21 cellular contexts compared by ENCODE assay signal in the genomic region with DNA sequence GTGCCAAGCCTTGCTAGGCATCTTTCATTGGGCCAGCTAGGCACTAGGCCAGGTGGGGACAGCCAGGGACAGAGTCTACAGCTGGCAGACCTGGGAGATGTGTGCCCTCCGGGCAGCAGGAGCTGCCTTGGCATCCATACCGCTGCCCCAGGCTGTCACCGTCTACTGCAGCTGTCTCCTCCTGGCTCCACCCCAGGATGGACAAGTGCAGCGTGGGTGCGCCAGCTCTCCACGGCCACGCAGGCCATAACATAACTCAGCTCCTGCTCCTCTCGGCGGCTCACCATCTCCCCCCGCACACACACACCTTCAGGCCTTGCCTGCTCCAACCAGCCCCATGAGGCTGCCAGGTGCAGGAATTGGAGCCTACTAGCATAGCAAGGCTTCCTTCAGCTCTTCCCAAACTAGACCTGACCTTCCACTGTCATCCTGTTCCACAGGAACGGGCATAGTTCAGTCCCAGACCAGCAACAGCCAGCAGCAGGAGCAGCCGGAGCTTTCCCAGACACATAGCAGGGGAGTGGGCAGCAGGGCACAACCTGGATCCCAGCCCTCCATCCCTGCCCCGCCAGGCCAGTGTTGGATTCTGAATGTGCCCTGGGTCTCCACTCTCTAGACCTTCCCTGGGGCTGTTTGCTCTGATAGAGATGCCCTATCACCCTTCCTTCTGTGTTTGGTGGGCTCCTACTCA. TPM values are rescaled to one million over a fixed set of nuclear protein-coding genes. Genes with fewer than 3 reads are reported as not detected.
DNase-seq lines count a peak whose midpoint lies in the region; ATAC-seq, FAIRE-seq and TF ChIP-seq lines count a peak whose summit lies in the region.
"Had no signal": no experiment of that assay in that cellular context is flagged by ENCODE, and none has a peak within 500 bp of the region (broad histone marks: within the 10 kb centered on the region; RNA-seq: fewer than 3 reads in every experiment).

No MANE protein-coding gene starts in this region.

- no peaks in the 10 kb centered on the region for H3K79me2 ChIP-seq in H1 (ENCODE audit: control insufficient read depth in 1 of 2, insufficient read depth in 2 of 2, low read length in 2 of 2)

- no peak overlapping the region for H2AFZ ChIP-seq in H1 (ENCODE audit: low read length)
- H2AFZ ChIP-seq: GM23338 had no signal

- H4K91ac ChIP-seq in H1 (replicated peaks; ENCODE audit: insufficient read length, low read length): no peak overlapping the region

- H3K27ac ChIP-seq in CD4-positive, alpha-beta memory T cell (ENCODE audit: low read depth, low read length): no peak overlapping the region
- H3K27ac ChIP-seq in H1 (ENCODE audit: low read depth, low read length): no peak overlapping the region
- H3K27ac ChIP-seq: cardiac muscle cell, VCaP had no signal

- no peaks in the 10 kb centered on the region for H3K27me3 ChIP-seq in CD4-positive, alpha-beta memory T cell (ENCODE audit: insufficient read depth, low read length)
- peaks cover 0 to 32% (median 25%) of the 10 kb centered on the region in 4 experiments; a peak in 5 of 7 replicates for H3K27me3 ChIP-seq in H1 (replicated peaks in 1 of 4; ENCODE audit: control insufficient read depth in 3 of 4, extremely low read depth in 1 of 4, insufficient read depth in 3 of 4, low read length in 3 of 4)

- TF ChIP-seq POLR2A in H1 (IDR thresholded peaks at IDR 0.05; ENCODE audit: control extremely low read depth in 1 of 2, low read depth in 2 of 2, low read length in 2 of 2): no peak

- H3K9me3 Mint-ChIP-seq in CD4-positive, alpha-beta memory T cell: no peaks in the 10 kb centered on the region
- H3K9me3 Mint-ChIP-seq: activated CD4-positive, alpha-beta memory T cell treated with anti-CD3 and anti-CD28 coated beads, Interleukin-2, amount 10 ng/mL, durations not matched to agents 7 days and 5 days; activated T-cell treated with anti-CD3 and anti-CD28 coated beads, Interleukin-2, amount 50 U/mL, for 72 hours; mesothelial cell of epicardium had no signal

- FAIRE-seq in H1 (lab: Jason Lieb, UNC): no peak

- peak overlapping the region in 1 of 7 donors; percentile 81 for H3K27ac Mint-ChIP-seq in CD4-positive, alpha-beta memory T cell
- H3K27ac Mint-ChIP-seq: activated CD4-positive, alpha-beta memory T cell treated with anti-CD3 and anti-CD28 coated beads, Interleukin-2, amount 10 ng/mL, durations not matched to agents 7 days and 5 days; activated T-cell treated with anti-CD3 and anti-CD28 coated beads, Interleukin-2, amount 50 U/mL, for 72 hours; GM23338; mesothelial cell of epicardium had no signal

- TF ChIP-seq RAD21 in H1 (IDR thresholded peaks at IDR 0.05 in 1 of 2, conservative IDR thresholded peaks at IDR 0.05 in 1 of 2; ENCODE audit: low read depth in 2 of 2, low read length in 2 of 2): no peak

- no peak overlapping the region for H2BK5ac ChIP-seq in H1 (ENCODE audit: low read depth, low read length)

- 95% methylated on average over 8 of the region's 13 CpGs; no CpG with 5 or more reads in 1 of the 2 experiments for WGBS in H1 (ENCODE audit: extremely low coverage in 1 of 2, insufficient coverage in 1 of 2, insufficient read length in 1 of 2, insufficient replicate concordance in 2 of 2, low coverage in 1 of 2, low lambda C conversion rate in 2 of 2, missing lambda C conversion rate in 1 of 2), 2 experiments

- no peaks in the 10 kb centered on the region for H4K20me1 ChIP-seq in H1 (replicated peaks in 1 of 2; ENCODE audit: control insufficient read depth in 1 of 2, insufficient read depth in 2 of 2, low read length in 2 of 2)

- no peaks in the 10 kb centered on the region for H3K36me3 Mint-ChIP-seq in CD4-positive, alpha-beta memory T cell
- H3K36me3 Mint-ChIP-seq: mesothelial cell of epicardium had no signal

- H3K4me1 ChIP-seq in CD4-positive, alpha-beta memory T cell (ENCODE audit: insufficient read depth, low read length): peaks cover 6% of the 10 kb centered on the region
- peaks cover 0 to 19% (median 13%) of the 10 kb centered on the region in 4 experiments; a peak in 6 of 7 replicates for H3K4me1 ChIP-seq in H1 (replicated peaks in 1 of 4; ENCODE audit: control insufficient read depth in 3 of 4, insufficient read depth in 4 of 4, low read length in 3 of 4)

- H3K9ac ChIP-seq in H1 (replicated peaks in 1 of 4; ENCODE audit: extremely low read depth in 1 of 4, low read depth in 3 of 4, low read length in 3 of 4): no peak overlapping the region

- H2BK120ac ChIP-seq in H1 (replicated peaks; ENCODE audit: low read depth, low read length): no peak overlapping the region

- no peak overlapping the region for H2BK12ac ChIP-seq in H1 (ENCODE audit: low read depth, low read length)

- no peak overlapping the region for H3K4me3 ChIP-seq in CD4-positive, alpha-beta memory T cell (ENCODE audit: low read length in 2 of 2)
- H3K4me3 ChIP-seq in H1 (ENCODE audit: extremely low read depth in 1 of 4, insufficient read depth in 2 of 4, low read depth in 3 of 4, low read length in 4 of 4): no peak overlapping the region
- H3K4me3 ChIP-seq: cardiac muscle cell, GM23338 had no signal

- no peak overlapping the region for H3K4ac ChIP-seq in H1 (replicated peaks; ENCODE audit: insufficient read length, low read depth, low read length)

- no peak for TF ChIP-seq CTCF in H1 (IDR thresholded peaks at IDR 0.05; ENCODE audit: control extremely low read depth in 1 of 3, insufficient read depth in 1 of 3, low read depth in 1 of 3, low read length in 3 of 3)

- H2BK20ac ChIP-seq in H1 (ENCODE audit: low read length): no peak overlapping the region

- no peak overlapping the region for H3K18ac ChIP-seq in H1 (ENCODE audit: extremely low read depth, low read length)

- no peaks in the 10 kb centered on the region for H3K36me3 ChIP-seq in CD4-positive, alpha-beta memory T cell (ENCODE audit: insufficient read depth, low read length)
- no peaks in the 10 kb centered on the region for H3K36me3 ChIP-seq in H1 (ENCODE audit: control insufficient read depth in 2 of 4, insufficient read depth in 4 of 4, low read length in 3 of 4)
- H3K36me3 ChIP-seq: cardiac muscle cell had no signal

- peaks cover 11% of the 10 kb centered on the region; the same call in 1 of the 2 replicates for H3K23me2 ChIP-seq in H1 (ENCODE audit: low read depth, low read length)

- intact Hi-C loops in CD4-positive, alpha-beta memory T cell (cut with micrococcal nuclease): loop anchor here (10.0 kb wide), 1 partner anchor 94 kb away; no protein-coding TSS in a partner anchor
- intact Hi-C loops in posterior vena cava (cut with DNase I): loop anchor here in 1 of 2 donors (5.0 to 10.0 kb wide), 2 partner anchors 37 to 94 kb away; no protein-coding TSS in a partner anchor

- no peaks in the 10 kb centered on the region for H3K79me1 ChIP-seq in H1 (ENCODE audit: low read depth, low read length)

- peaks cover 3 to 32% (median 13%) of the 10 kb centered on the region in 4 donors for H3K4me1 Mint-ChIP-seq in CD4-positive, alpha-beta memory T cell

- ATAC-seq in HG02852 (IDR thresholded peaks at IDR 0.05; ENCODE audit: unreplicated experiment): no peak
- ATAC-seq: activated T-cell treated with anti-CD3 and anti-CD28 coated beads, Interleukin-2, amount 50 U/mL, for 72 hours; GM23338 had no signal

- CTCF ChIA-PET in CD4-positive, alpha-beta memory T cell (lab: Charles Lee; ENCODE audit: partially characterized antibody): interaction anchor here (1.0 to 3.4 kb wide), 5 partner anchors 19 to 126 kb away, joined by 3 to 36 read pairs (median 5); partner anchors contain the start of genes ANKRD36C and ASTL
- CTCF ChIA-PET in H1 (lab: Charles Lee; ENCODE audit: partially characterized antibody): interaction anchor here (0.7 to 6.6 kb wide), 17 partner anchors 11 to 126 kb away, joined by 3 to 61 read pairs (median 5); partner anchors contain the start of gene ASTL

- no peak overlapping the region for H3K23ac ChIP-seq in H1 (ENCODE audit: insufficient read length)

- H3K14ac ChIP-seq in H1 (ENCODE audit: insufficient read length): no peak overlapping the region

- no peak overlapping the region for H3K56ac ChIP-seq in H1 (replicated peaks; ENCODE audit: insufficient read length, low read depth, low read length)

- peak overlapping the region in 5 of 8 donors; percentile 16 to 45 (median 24) for H3K4me3 Mint-ChIP-seq in CD4-positive, alpha-beta memory T cell
- H3K4me3 Mint-ChIP-seq: activated CD4-positive, alpha-beta memory T cell treated with anti-CD3 and anti-CD28 coated beads, Interleukin-2, amount 10 ng/mL, durations not matched to agents 7 days and 5 days; GM23338 had no signal

- H4K5ac ChIP-seq in H1 (ENCODE audit: insufficient read length, low read depth, low read length): no peak overlapping the region

- no peak overlapping the region for H2AK5ac ChIP-seq in H1 (ENCODE audit: low read depth, low read length)

- no peaks in the 10 kb centered on the region for H3K9me3 ChIP-seq in CD4-positive, alpha-beta memory T cell (ENCODE audit: control insufficient read depth in 1 of 2, low read length in 2 of 2)
- peaks cover 0 to 5% of the 10 kb centered on the region in 2 experiments; a peak in 1 of 4 replicates for H3K9me3 ChIP-seq in H1 (ENCODE audit: insufficient read depth in 2 of 2, low read depth in 1 of 2, low read length in 1 of 2)

- POLR2A ChIA-PET in CD4-positive, alpha-beta memory T cell (lab: Charles Lee; ENCODE audit: partially characterized antibody): no interaction called here
- POLR2A ChIA-PET in H1 (lab: Charles Lee; ENCODE audit: partially characterized antibody): interaction anchor here (0.8 kb wide), 1 partner anchor 32 kb away, joined by 3 read pairs; no protein-coding TSS in a partner anchor

- peaks cover 26 to 29% of the 10 kb centered on the region in 2 donors for H3K27me3 Mint-ChIP-seq in CD4-positive, alpha-beta memory T cell

- H2BK15ac ChIP-seq in H1 (ENCODE audit: low read length): peak overlapping the region; percentile 92; the same call in 1 of the 2 replicates

- peak in 1 of 5 donors; percentile 27 for DNase-seq in CD4-positive, alpha-beta memory T cell
- DNase-seq in NCI-H69 (lab: John Stamatoyannopoulos, UW): peak; percentile 20
- DNase-seq in H1 (ENCODE audit: low read depth in 1 of 2, low spot score in 2 of 2): no peak
- peak; percentile 64 for DNase-seq in posterior vena cava (ENCODE audit: low spot score)
- DNase-seq in T1000 (lab: John Stamatoyannopoulos, UW): no peak
- DNase-seq in NK-92 treated with Interleukin-12 subunit alpha and Interleukin-12 subunit beta, amount 100 ng/mL, for 24 hours (lab: John Stamatoyannopoulos, UW): no peak
- DNase-seq: activated CD4-positive, alpha-beta memory T cell treated with anti-CD3 and anti-CD28 coated beads, Interleukin-2, amount 10 ng/mL, durations not matched to agents 7 days and 5 days; activated T-cell treated with anti-CD3 and anti-CD28 coated beads, Interleukin-2, amount 50 U/mL, for 72 hours; erythroblast; foreskin melanocyte; kidney glomerular epithelial cell; NCI-H1105 treated with DMSO at 0.1 percent for 48 hours; NCI-H524; nucleus accumbens; SHP77 had no signal

- no peak overlapping the region for H3K4me2 ChIP-seq in H1 (ENCODE audit: insufficient read depth in 1 of 2, low read depth in 2 of 2, low read length in 2 of 2)
- H3K4me2 ChIP-seq: GM23338 had no signal

- TF ChIP-seq EP300 in H1 (IDR thresholded peaks at IDR 0.05; ENCODE audit: borderline replicate concordance in 1 of 2, low read depth in 2 of 2, low read length in 2 of 2): no peak

- H4K8ac ChIP-seq in H1 (ENCODE audit: extremely low read depth, insufficient read depth, low read length): no peak overlapping the region

RNA-seq across cellular contexts. Expression of gene ADRA2B, which starts 2.5 kb away (rescaled TPM):
- total RNA-seq in CD4-positive, alpha-beta memory T cell: not detected
- polyA plus RNA-seq in CD4-positive, alpha-beta memory T cell: not detected
- 6.5 and 6.6 TPM in 2 replicates for total RNA-seq in H1 (2021; fragmentation: NEBNext Ultra II Directional; extraction: Animal tissue kit (Norgen Biotek cat#: 25700))
- 5.8 and 8.3 TPM in 2 replicates for polyA plus RNA-seq in H1 (2011; rRNA removed)
- polyA plus RNA-seq in H1 (2011; cell fraction: cytosol; rRNA removed): 6.6 TPM
- polyA plus RNA-seq in H1 (2011; cell fraction: nucleus; rRNA removed): 14.4 TPM
- 3.3 to 6.4 TPM (median 5.3 TPM) in 4 replicates for polyA plus RNA-seq in H1 (2012, experiment 1 of 2)
- polyA plus RNA-seq in H1 (2012, experiment 2 of 2): 4.8 TPM
- 3.7 TPM for polyA plus RNA-seq in H1 (2013, experiment 1 of 2)
- polyA plus RNA-seq in H1 (2013, experiment 2 of 2): 4.0 TPM
- 4.4 and 4.9 TPM in 2 replicates for polyA minus RNA-seq in H1 (2011; rRNA and poly(A)+ RNA removed)
- 6.7 TPM for polyA minus RNA-seq in H1 (2011; cell fraction: cytosol; rRNA and poly(A)+ RNA removed)
- 6.8 TPM for polyA minus RNA-seq in H1 (2011; cell fraction: nucleus; rRNA and poly(A)+ RNA removed)
- total RNA-seq in posterior vena cava: 1 to 10 TPM; 4.1 to 7.1 TPM
- total RNA-seq: temporal lobe had no signal

RNA-seq across cellular contexts. Expression of gene ASTL, which starts 19.5 kb away (rescaled TPM):
- total RNA-seq in CD4-positive, alpha-beta memory T cell: 1 to 10 TPM in 1 of 2 experiments, not detected in 1; 1.3 TPM
- polyA plus RNA-seq in CD4-positive, alpha-beta memory T cell: under 1 TPM in 1 of 2 donors, not detected in 1; 0.48 TPM
- total RNA-seq in H1 (2021; fragmentation: NEBNext Ultra II Directional; extraction: Animal tissue kit (Norgen Biotek cat#: 25700)): 0.60 and 0.75 TPM in 2 replicates
- 1.4 and 2.2 TPM in 2 replicates for polyA plus RNA-seq in H1 (2011; rRNA removed)
- 1.4 TPM for polyA plus RNA-seq in H1 (2011; cell fraction: cytosol; rRNA removed)
- polyA plus RNA-seq in H1 (2011; cell fraction: nucleus; rRNA removed): 2.5 TPM
- 0.28 to 1.2 TPM (median 0.73 TPM) in 4 replicates for polyA plus RNA-seq in H1 (2012, experiment 1 of 2)
- polyA plus RNA-seq in H1 (2012, experiment 2 of 2): 0.54 TPM
- polyA plus RNA-seq in H1 (2013, experiment 1 of 2): 0.67 TPM
- polyA plus RNA-seq in H1 (2013, experiment 2 of 2): 0.46 TPM
- polyA minus RNA-seq in H1 (2011; rRNA and poly(A)+ RNA removed): 1.2 and 1.6 TPM in 2 replicates
- 1.8 TPM for polyA minus RNA-seq in H1 (2011; cell fraction: cytosol; rRNA and poly(A)+ RNA removed)
- polyA minus RNA-seq in H1 (2011; cell fraction: nucleus; rRNA and poly(A)+ RNA removed): 1.8 TPM
- not detected for total RNA-seq in posterior vena cava
- total RNA-seq: cardiac muscle cell, GM23338, temporal lobe had no signal
- polyA plus RNA-seq: cardiac muscle cell had no signal

RNA-seq across cellular contexts. Expression of gene DUSP2, which starts 26.4 kb away (rescaled TPM):
- total RNA-seq in CD4-positive, alpha-beta memory T cell: 10 to 100 TPM; 33.4 to 34.6 TPM
- polyA plus RNA-seq in CD4-positive, alpha-beta memory T cell: 100 to 1,000 TPM in 1 of 2 donors, 10 to 100 TPM in 1; 48.2 to 303 TPM
- total RNA-seq in H1 (2021; fragmentation: NEBNext Ultra II Directional; extraction: Animal tissue kit (Norgen Biotek cat#: 25700)): 8.7 and 10.1 TPM in 2 replicates
- 10.4 and 11.7 TPM in 2 replicates for polyA plus RNA-seq in H1 (2011; rRNA removed)
- polyA plus RNA-seq in H1 (2011; cell fraction: cytosol; rRNA removed): 8.4 TPM
- 21.7 TPM for polyA plus RNA-seq in H1 (2011; cell fraction: nucleus; rRNA removed)
- polyA plus RNA-seq in H1 (2012, experiment 1 of 2): 5.9 to 8.2 TPM (median 7.6 TPM) in 4 replicates
- 9.0 TPM for polyA plus RNA-seq in H1 (2012, experiment 2 of 2)
- 3.6 TPM for polyA plus RNA-seq in H1 (2013, experiment 1 of 2)
- polyA plus RNA-seq in H1 (2013, experiment 2 of 2): 3.2 TPM
- polyA minus RNA-seq in H1 (2011; rRNA and poly(A)+ RNA removed): 5.5 and 5.9 TPM in 2 replicates
- 5.7 TPM for polyA minus RNA-seq in H1 (2011; cell fraction: cytosol; rRNA and poly(A)+ RNA removed)
- 26.8 TPM for polyA minus RNA-seq in H1 (2011; cell fraction: nucleus; rRNA and poly(A)+ RNA removed)
- total RNA-seq in posterior vena cava: 1 to 10 TPM; 3.5 to 3.8 TPM

Comparison
In these comparisons a context has a peak if more than half of its experiments do, and no peak if none do; other contexts are left out.
1. DNase-seq: peak in NCI-H69 (single experiment) and posterior vena cava (single experiment); none in H1 (0 of 2), T1000 (single experiment) and NK-92 treated with Interleukin-12 subunit alpha and Interleukin-12 subunit beta, amount 100 ng/mL, for 24 hours (single experiment).